Comparison of ENCODE assay signal across 16 cellular contexts in the genomic region with DNA sequence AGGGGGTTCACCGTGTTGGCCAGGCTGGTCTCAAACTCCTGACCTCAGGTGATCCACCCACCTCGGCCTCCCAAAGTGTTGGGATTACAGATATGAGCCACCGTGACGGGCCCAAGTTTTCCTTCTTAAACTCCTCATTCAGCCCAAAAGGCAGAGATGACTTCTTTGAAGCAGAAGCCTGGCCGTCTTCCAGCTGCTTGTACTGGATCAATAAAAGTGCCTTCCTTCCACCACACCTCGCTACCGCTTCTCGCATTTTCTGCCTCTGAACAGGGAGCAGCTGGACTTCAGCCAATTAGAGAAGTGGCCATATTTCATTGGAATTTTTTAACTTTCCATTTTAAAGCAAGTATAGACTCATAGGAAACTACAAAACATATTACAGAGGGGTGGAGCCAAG.
A peak's percentile ranks its signal among the peaks of the same experiment; 100 is the strongest.
DNase-seq lines count a peak whose midpoint lies in the region; ATAC-seq and TF ChIP-seq lines count a peak whose summit lies in the region.
"Had no signal": no experiment of that assay in that cellular context is flagged by ENCODE, and none has a peak within 500 bp of the region (broad histone marks: within the 10 kb centered on the region; RNA-seq: fewer than 3 reads in every experiment).

No MANE protein-coding gene starts in this region.

- DNase-seq in DMS79 treated with DMSO at 0.1 percent for 48 hours (lab: John Stamatoyannopoulos, UW) (peak; percentile 69), DMS79 (lab: John Stamatoyannopoulos, UW) (no peak), NCI-H2171 treated with DMSO at 0.1 percent for 48 hours (lab: John Stamatoyannopoulos, UW) (peak; percentile 83), left colon (peak; percentile 42 to 80), sigmoid colon (peak; percentile 58), heart right ventricle (no peak), upper lobe of right lung (no peak)
- DNase-seq: DMS 273 treated with DMSO at 0.1 percent for 48 hours, GDM1, GM23248, HCEC 1CT, KBM-7, NCI-H2107 had no signal

- ATAC-seq in left colon (peak; percentile 68), heart right ventricle (no peak), HG03442 (IDR thresholded peaks at IDR 0.05; ENCODE audit: unreplicated experiment) (no peak), upper lobe of right lung (no peak)
- ATAC-seq: Panc1 had no signal

- no peak for TF ChIP-seq POLR2A in sigmoid colon (IDR thresholded peaks at IDR 0.05)

- H3K36me3 ChIP-seq in sigmoid colon (no peaks in the 10 kb centered on the region), heart right ventricle (no peaks in the 10 kb centered on the region), upper lobe of right lung (no peaks in the 10 kb centered on the region)

- TF ChIP-seq EP300 in sigmoid colon (IDR thresholded peaks at IDR 0.05) = no peak

- H3K9me3 ChIP-seq in sigmoid colon = no peaks in the 10 kb centered on the region
- H3K9me3 ChIP-seq in heart right ventricle = peaks cover 0 to 5% (median 0%) of the 10 kb centered on the region in 11 donors
- no peaks in the 10 kb centered on the region for H3K9me3 ChIP-seq in upper lobe of right lung

- 19 to 67% methylated on average over 8 of the region's 8 CpGs for WGBS in sigmoid colon, 2 donors
- WGBS in heart right ventricle, 2 donors = 76 to 78% methylated on average over 8 of the region's 8 CpGs

- H3K27ac ChIP-seq in sigmoid colon = no peak overlapping the region
- no peak overlapping the region for H3K27ac ChIP-seq in heart right ventricle
- H3K27ac ChIP-seq in upper lobe of right lung = no peak overlapping the region
- H3K27ac ChIP-seq: 22Rv1, GM23248 had no signal

- H3K27me3 ChIP-seq in sigmoid colon (peaks cover 0 to 24% (median 0%) of the 10 kb centered on the region in 3 donors), heart right ventricle (peaks cover 0 to 28% (median 11%) of the 10 kb centered on the region in 7 donors), upper lobe of right lung (peaks cover 7% of the 10 kb centered on the region)

- no peaks in the 10 kb centered on the region for H3K4me1 ChIP-seq in sigmoid colon
- peaks cover 0 to 9% (median 2%) of the 10 kb centered on the region in 9 donors for H3K4me1 ChIP-seq in heart right ventricle
- no peaks in the 10 kb centered on the region for H3K4me1 ChIP-seq in upper lobe of right lung

- TF ChIP-seq CTCF in sigmoid colon (IDR thresholded peaks at IDR 0.05) (no peak), heart right ventricle (IDR thresholded peaks at IDR 0.05) (no peak), upper lobe of right lung (IDR thresholded peaks at IDR 0.05) (no peak)

- intact Hi-C loops in left colon (cut with DNase I, micrococcal nuclease) = no loop called here
- intact Hi-C loops in sigmoid colon (cut with DNase I) = no loop called here
- intact Hi-C loops in heart right ventricle (cut with DNase I) = no loop called here
- intact Hi-C loops in upper lobe of right lung (cut with DNase I) = no loop called here

- no peak overlapping the region for H3K4me3 ChIP-seq in sigmoid colon
- H3K4me3 ChIP-seq in heart right ventricle = no peak overlapping the region
- H3K4me3 ChIP-seq in upper lobe of right lung = no peak overlapping the region
- H3K4me3 ChIP-seq: GM23248 had no signal

Comparison
In these comparisons a context has a peak if more than half of its experiments do, and no peak if none do; other contexts are left out.
1. DNase-seq: peak in DMS79 treated with DMSO at 0.1 percent for 48 hours (single experiment), NCI-H2171 treated with DMSO at 0.1 percent for 48 hours (single experiment), left colon (2 of 2) and sigmoid colon (single experiment); none in DMS79 (single experiment), heart right ventricle (0 of 2) and upper lobe of right lung (single experiment).